12 cellular contexts compared by ENCODE assay signal in the genomic region with DNA sequence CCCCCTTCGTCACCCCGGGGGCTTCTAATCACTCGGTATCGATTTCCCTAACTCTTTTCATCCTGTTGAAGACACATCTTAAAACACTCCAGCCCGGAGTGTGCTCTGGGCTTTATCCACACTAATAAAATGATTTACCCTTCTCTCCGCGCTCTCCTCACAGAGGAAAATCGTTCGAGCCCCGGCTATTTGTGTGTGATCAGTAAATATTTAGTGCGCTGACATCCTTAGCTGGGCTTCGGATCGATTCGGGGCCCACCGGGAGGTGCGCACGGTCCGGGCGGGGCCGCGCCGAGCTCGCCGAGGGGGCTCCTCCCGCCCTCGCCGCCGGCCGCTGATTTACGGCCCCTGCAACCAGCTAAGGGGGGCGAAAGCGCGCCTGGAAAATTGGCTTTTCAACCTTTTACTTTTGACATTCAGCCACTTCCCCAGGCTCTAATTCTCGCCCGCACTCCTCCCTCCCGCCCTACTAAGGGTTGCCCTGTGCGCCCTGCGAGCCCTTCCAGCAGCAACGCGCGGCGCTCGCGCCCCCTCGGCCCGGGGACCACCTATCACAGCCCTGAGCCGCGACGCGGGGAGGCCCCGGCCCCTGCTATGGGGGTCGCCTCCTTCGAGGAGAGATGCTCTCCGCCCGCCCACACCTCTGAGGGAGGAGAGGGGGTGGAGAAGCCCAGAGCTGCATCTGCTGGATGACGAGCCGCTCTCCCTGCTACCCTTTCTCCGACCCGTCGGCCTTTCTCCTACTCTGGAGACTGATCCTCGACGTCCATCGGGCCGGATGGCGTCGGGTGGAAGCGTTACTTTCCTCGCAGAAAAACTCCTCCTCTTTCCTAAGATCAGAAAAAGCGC. TPM values are rescaled to one million over a fixed set of nuclear protein-coding genes. Genes with fewer than 3 reads are reported as not detected.
DNase-seq lines count a peak whose midpoint lies in the region; ATAC-seq and TF ChIP-seq lines count a peak whose summit lies in the region.
"Had no signal": no experiment of that assay in that cellular context is flagged by ENCODE, and none has a peak within 500 bp of the region (broad histone marks: within the 10 kb centered on the region; RNA-seq: fewer than 3 reads in every experiment).

No MANE protein-coding gene starts in this region.

- H3K27ac ChIP-seq in ACC112 (ENCODE audit: low read depth, low read length) = peak overlapping the region; percentile 85
- no peak overlapping the region for H3K27ac ChIP-seq in foreskin keratinocyte
- peak overlapping the region; percentile 94 for H3K27ac ChIP-seq in neural progenitor cell
- H3K27ac ChIP-seq: RWPE1 had no signal

- H3K9ac ChIP-seq in NT2/D1 (ENCODE audit: insufficient read length, low read depth) (peak overlapping the region; percentile 61), neural progenitor cell (no peak overlapping the region)

- H3K27ac Mint-ChIP-seq in neural progenitor cell = peak overlapping the region; percentile 97
- H3K27ac Mint-ChIP-seq in stimulated activated memory B cell treated with anti-CD40 and anti-IgM and Interleukin-4, amounts not matched to agents 10 μg/mL and 1 μg/mL and 100 μg/mL, for 72 hours = no peak overlapping the region
- no peak overlapping the region for H3K27ac Mint-ChIP-seq in natural killer cell treated with Interleukin-12 subunit alpha and Interleukin-12 subunit beta and Interleukin-15 and Interleukin-18, amount 100 ng/mL, for 72 hours

- peaks cover 3% of the 10 kb centered on the region for H3K27me3 Mint-ChIP-seq in neural progenitor cell (ENCODE audit: insufficient read depth, low read depth)
- peaks cover 78% of the 10 kb centered on the region for H3K27me3 Mint-ChIP-seq in stimulated activated memory B cell treated with anti-CD40 and anti-IgM and Interleukin-4, amounts not matched to agents 10 μg/mL and 1 μg/mL and 100 μg/mL, for 72 hours
- peaks cover 51 to 82% of the 10 kb centered on the region in 2 donors for H3K27me3 Mint-ChIP-seq in natural killer cell treated with Interleukin-12 subunit alpha and Interleukin-12 subunit beta and Interleukin-15 and Interleukin-18, amount 100 ng/mL, for 72 hours

- H3K9me3 Mint-ChIP-seq in neural progenitor cell = no peaks in the 10 kb centered on the region
- no peaks in the 10 kb centered on the region for H3K9me3 Mint-ChIP-seq in stimulated activated memory B cell treated with anti-CD40 and anti-IgM and Interleukin-4, amounts not matched to agents 10 μg/mL and 1 μg/mL and 100 μg/mL, for 72 hours
- H3K9me3 Mint-ChIP-seq in natural killer cell treated with Interleukin-12 subunit alpha and Interleukin-12 subunit beta and Interleukin-15 and Interleukin-18, amount 100 ng/mL, for 72 hours = no peaks in the 10 kb centered on the region

- H3K79me2 ChIP-seq in ACC112 (ENCODE audit: control insufficient read depth, insufficient read depth, low read length, unreplicated experiment) (peaks cover 95% of the 10 kb centered on the region), neural progenitor cell (ENCODE audit: low read depth) (peaks cover 49% of the 10 kb centered on the region)

- peak; percentile 4 for ATAC-seq in foreskin keratinocyte
- no peak for ATAC-seq in HG02981 (IDR thresholded peaks at IDR 0.05; ENCODE audit: unreplicated experiment)
- no peak for ATAC-seq in stimulated activated memory B cell treated with anti-CD40 and anti-IgM and Interleukin-4, amounts not matched to agents 10 μg/mL and 1 μg/mL and 100 μg/mL, for 72 hours
- ATAC-seq in natural killer cell treated with Interleukin-12 subunit alpha and Interleukin-12 subunit beta and Interleukin-15 and Interleukin-18, amount 100 ng/mL, for 72 hours = no peak

- no peaks in the 10 kb centered on the region for H3K36me3 Mint-ChIP-seq in neural progenitor cell
- no peaks in the 10 kb centered on the region for H3K36me3 Mint-ChIP-seq in stimulated activated memory B cell treated with anti-CD40 and anti-IgM and Interleukin-4, amounts not matched to agents 10 μg/mL and 1 μg/mL and 100 μg/mL, for 72 hours
- H3K36me3 Mint-ChIP-seq in natural killer cell treated with Interleukin-12 subunit alpha and Interleukin-12 subunit beta and Interleukin-15 and Interleukin-18, amount 100 ng/mL, for 72 hours = peaks cover 6% of the 10 kb centered on the region

- H2AFZ ChIP-seq in ACC112 (ENCODE audit: low read length, unreplicated experiment) (no peak overlapping the region), neural progenitor cell (replicated peaks) (no peak overlapping the region)

- H3K4me1 ChIP-seq in ACC112 (ENCODE audit: control insufficient read depth, insufficient read depth, low read length, unreplicated experiment) (peaks cover 18% of the 10 kb centered on the region), NT2/D1 (ENCODE audit: insufficient read depth, insufficient read length) (peaks cover 4% of the 10 kb centered on the region), foreskin keratinocyte (peaks cover 8% of the 10 kb centered on the region), neural progenitor cell (peaks cover 44% of the 10 kb centered on the region)

- DNase-seq in NT2/D1 (ENCODE audit: low read depth, low spot score) = no peak
- DNase-seq in foreskin keratinocyte = no peak
- peak; percentile 78 for DNase-seq in neural progenitor cell (ENCODE audit: low spot score)
- DNase-seq in SIG-M5 (lab: John Stamatoyannopoulos, UW) = no peak
- no peak for DNase-seq in natural killer cell treated with Interleukin-12 subunit alpha and Interleukin-12 subunit beta and Interleukin-15 and Interleukin-18, amount 100 ng/mL, for 72 hours (ENCODE audit: low spot score)
- DNase-seq: COR-L47; kidney glomerular epithelial cell; stimulated activated naive CD4-positive, alpha-beta T cell had no signal

- H3K4me3 ChIP-seq in ACC112 (ENCODE audit: low read depth, low read length) (peak overlapping the region; percentile 75), NT2/D1 (ENCODE audit: insufficient read length, low read depth) (peak overlapping the region; percentile 36), neural progenitor cell (peak overlapping the region; percentile 74)

- peak overlapping the region; percentile 98 for H3K4me3 Mint-ChIP-seq in neural progenitor cell
- H3K4me3 Mint-ChIP-seq in stimulated activated memory B cell treated with anti-CD40 and anti-IgM and Interleukin-4, amounts not matched to agents 10 μg/mL and 1 μg/mL and 100 μg/mL, for 72 hours = no peak overlapping the region
- no peak overlapping the region for H3K4me3 Mint-ChIP-seq in natural killer cell treated with Interleukin-12 subunit alpha and Interleukin-12 subunit beta and Interleukin-15 and Interleukin-18, amount 100 ng/mL, for 72 hours

- peak overlapping the region; percentile 97 for H3K4me2 ChIP-seq in neural progenitor cell

- no peak for TF ChIP-seq CTCF in foreskin keratinocyte (conservative IDR thresholded peaks at IDR 0.05)
- no peak for TF ChIP-seq CTCF in neural progenitor cell (IDR thresholded peaks at IDR 0.05)

- no peaks in the 10 kb centered on the region for H3K36me3 ChIP-seq in ACC112 (ENCODE audit: insufficient read depth, low read length)
- H3K36me3 ChIP-seq in NT2/D1 (ENCODE audit: insufficient read depth, insufficient read length, low read length) = no peaks in the 10 kb centered on the region
- H3K36me3 ChIP-seq in neural progenitor cell = no peaks in the 10 kb centered on the region

- H3F3A ChIP-seq in neural progenitor cell (ENCODE audit: low read depth) = peaks cover 74% of the 10 kb centered on the region

- H3K9me3 ChIP-seq in NT2/D1 (ENCODE audit: insufficient read depth, low read length) = no peaks in the 10 kb centered on the region
- H3K9me3 ChIP-seq in neural progenitor cell (ENCODE audit: low read depth) = no peaks in the 10 kb centered on the region

- no peaks in the 10 kb centered on the region for H4K20me1 ChIP-seq in neural progenitor cell (ENCODE audit: low read depth)

- H3K4me1 Mint-ChIP-seq in neural progenitor cell = peaks cover 62% of the 10 kb centered on the region
- H3K4me1 Mint-ChIP-seq in stimulated activated memory B cell treated with anti-CD40 and anti-IgM and Interleukin-4, amounts not matched to agents 10 μg/mL and 1 μg/mL and 100 μg/mL, for 72 hours = peaks cover 6% of the 10 kb centered on the region
- H3K4me1 Mint-ChIP-seq in natural killer cell treated with Interleukin-12 subunit alpha and Interleukin-12 subunit beta and Interleukin-15 and Interleukin-18, amount 100 ng/mL, for 72 hours (ENCODE audit: low read depth in 2 of 2) = peaks cover 3 to 9% of the 10 kb centered on the region in 2 donors

- no peaks in the 10 kb centered on the region for H3K27me3 ChIP-seq in ACC112 (ENCODE audit: insufficient read depth, low read length)
- H3K27me3 ChIP-seq in NT2/D1 (ENCODE audit: insufficient read depth, insufficient read length) = peaks cover 91% of the 10 kb centered on the region
- no peaks in the 10 kb centered on the region for H3K27me3 ChIP-seq in foreskin keratinocyte
- peaks cover 43% of the 10 kb centered on the region for H3K27me3 ChIP-seq in neural progenitor cell

RNA-seq across cellular contexts. Expression of a gene that starts 7.9 kb away (rescaled TPM):
- total RNA-seq in foreskin keratinocyte (24.9 and 30.6 TPM in 2 replicates), neural progenitor cell (ENCODE audit: low replicate concordance) (24.6 and 32.1 TPM in 2 replicates)
- polyA plus RNA-seq in foreskin keratinocyte = 20.3 and 20.8 TPM in 2 replicates
- total RNA-seq in natural killer cell treated with Interleukin-12 subunit alpha and Interleukin-12 subunit beta and Interleukin-15 and Interleukin-18, amount 100 ng/mL, for 72 hours = not detected

Comparison
In these comparisons a context has a peak if more than half of its experiments do, and no peak if none do; other contexts are left out.
1. RNA of a gene that starts 7.9 kb away (total RNA-seq): 24.6 to 32.1 TPM in neural progenitor cell and 24.9 to 30.6 TPM in foreskin keratinocyte; not detected in natural killer cell treated with Interleukin-12 subunit alpha and Interleukin-12 subunit beta and Interleukin-15 and Interleukin-18, amount 100 ng/mL, for 72 hours; every median in the first group is over 10 times any median in the second.
2. Peak in every context shown above with its lines, with median percentiles within 50 percentile points of each other: H3K4me3 ChIP-seq.